In the genomic region with DNA sequence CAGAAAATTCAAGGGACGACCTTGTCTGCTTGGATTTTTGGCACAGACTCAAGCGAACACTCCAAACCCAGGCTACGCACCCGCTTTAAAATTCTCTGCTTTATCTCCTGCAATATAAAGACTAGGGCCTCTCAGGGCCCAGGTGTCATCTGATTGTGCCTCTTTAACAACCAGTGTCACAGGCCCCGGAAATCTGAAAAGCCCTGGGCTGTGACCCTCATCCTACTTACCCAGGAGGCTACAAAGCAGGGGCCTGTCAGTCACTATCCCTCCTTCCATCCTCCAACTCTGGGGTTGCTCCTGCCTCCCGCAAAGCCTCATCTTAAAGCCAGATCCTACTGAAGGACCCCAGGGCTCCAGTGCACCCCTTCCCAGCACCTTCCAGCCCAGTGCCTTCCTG, we compare ENCODE assay signal across 17 cellular contexts. TPM values are rescaled to one million over a fixed set of nuclear protein-coding genes. Genes with fewer than 3 reads are reported as not detected.
DNase-seq lines count a peak whose midpoint lies in the region; ATAC-seq and TF ChIP-seq lines count a peak whose summit lies in the region.
"Had no signal": no experiment of that assay in that cellular context is flagged by ENCODE, and none has a peak within 500 bp of the region (broad histone marks: within the 10 kb centered on the region; RNA-seq: fewer than 3 reads in every experiment).

No MANE protein-coding gene starts in this region.

- H3K27ac ChIP-seq in C4-2B = peak overlapping the region; percentile 82
- H3K27ac ChIP-seq in KOPT-K1 (ENCODE audit: low read depth, low read length, poor library complexity, severe bottlenecking) = peak overlapping the region; percentile 43
- H3K27ac ChIP-seq: Peyer's patch had no signal

- peaks cover 24% of the 10 kb centered on the region for H3K36me3 Mint-ChIP-seq in activated T-helper 1 cell treated with anti-CD3 and anti-CD28 coated beads, Interleukin-12 subunit alpha, Interleukin-12 subunit beta, Interleukin-2, Interleukin-4 antibody, amounts not matched to agents 30 ng/mL and 10 ng/mL and 1 ng/mL, durations not matched to agents 14 hours and 24 hours and 36 hours (ENCODE audit: low read depth)
- H3K36me3 Mint-ChIP-seq in naive B cell = peaks cover 0 to 6% of the 10 kb centered on the region in 2 donors

- H3K9me3 ChIP-seq in KOPT-K1 (ENCODE audit: insufficient read depth, low read length, poor library complexity, severe bottlenecking) = no peaks in the 10 kb centered on the region
- H3K9me3 ChIP-seq: HAP-1, MG63, Peyer's patch had no signal

- intact Hi-C loops in activated T-helper 1 cell treated with anti-CD3 and anti-CD28 coated beads, Interleukin-12 subunit alpha, Interleukin-12 subunit beta, Interleukin-2, Interleukin-4 antibody, amounts not matched to agents 30 ng/mL and 10 ng/mL and 1 ng/mL, durations not matched to agents 14 hours and 24 hours and 36 hours (cut with micrococcal nuclease) = no loop called here

- peaks cover 19% of the 10 kb centered on the region for H3K36me3 ChIP-seq in KOPT-K1 (ENCODE audit: insufficient read depth, low read length)
- H3K36me3 ChIP-seq: HAP-1, MG63, Peyer's patch had no signal

- H3K4me3 Mint-ChIP-seq in activated T-helper 1 cell treated with anti-CD3 and anti-CD28 coated beads, Interleukin-12 subunit alpha, Interleukin-12 subunit beta, Interleukin-2, Interleukin-4 antibody, amounts not matched to agents 30 ng/mL and 10 ng/mL and 1 ng/mL, durations not matched to agents 14 hours and 24 hours and 36 hours = no peak overlapping the region
- peak overlapping the region in 4 of 8 donors; percentile 9 to 64 (median 54) for H3K4me3 Mint-ChIP-seq in naive B cell

- H3K4me1 Mint-ChIP-seq in activated T-helper 1 cell treated with anti-CD3 and anti-CD28 coated beads, Interleukin-12 subunit alpha, Interleukin-12 subunit beta, Interleukin-2, Interleukin-4 antibody, amounts not matched to agents 30 ng/mL and 10 ng/mL and 1 ng/mL, durations not matched to agents 14 hours and 24 hours and 36 hours (ENCODE audit: low read depth) = peaks cover 84% of the 10 kb centered on the region
- peaks cover 64 to 95% (median 82%) of the 10 kb centered on the region in 3 donors for H3K4me1 Mint-ChIP-seq in naive B cell

- DNase-seq in activated T-helper 1 cell treated with anti-CD3 and anti-CD28 coated beads, Interleukin-12 subunit alpha, Interleukin-12 subunit beta, Interleukin-2, Interleukin-4 antibody, amounts not matched to agents 30 ng/mL and 10 ng/mL and 1 ng/mL, durations not matched to agents 14 hours and 24 hours and 36 hours (ENCODE audit: low spot score) = no peak
- no peak for DNase-seq in naive B cell
- no peak for DNase-seq in HK-2 (ENCODE audit: unreplicated experiment)
- DNase-seq: C1 segment of cervical spinal cord; effector CD4-positive, alpha-beta T cell; foreskin melanocyte; MG63; NCI-H2171 treated with DMSO at 0.1 percent for 48 hours; Peyer's patch; stimulated activated CD4-positive, alpha-beta T cell treated with anti-CD3 and anti-CD28 coated beads, Interleukin-2, amount 100 ng/mL, for 24 hours; stimulated activated naive CD4-positive, alpha-beta T cell had no signal

- TF ChIP-seq CTCF in C4-2B (conservative IDR thresholded peaks at IDR 0.05) = no peak

- no peaks in the 10 kb centered on the region for H3K9me3 Mint-ChIP-seq in activated T-helper 1 cell treated with anti-CD3 and anti-CD28 coated beads, Interleukin-12 subunit alpha, Interleukin-12 subunit beta, Interleukin-2, Interleukin-4 antibody, amounts not matched to agents 30 ng/mL and 10 ng/mL and 1 ng/mL, durations not matched to agents 14 hours and 24 hours and 36 hours
- no peaks in the 10 kb centered on the region for H3K9me3 Mint-ChIP-seq in naive B cell

- no peaks in the 10 kb centered on the region for H3K27me3 Mint-ChIP-seq in activated T-helper 1 cell treated with anti-CD3 and anti-CD28 coated beads, Interleukin-12 subunit alpha, Interleukin-12 subunit beta, Interleukin-2, Interleukin-4 antibody, amounts not matched to agents 30 ng/mL and 10 ng/mL and 1 ng/mL, durations not matched to agents 14 hours and 24 hours and 36 hours (ENCODE audit: insufficient read depth)
- no peaks in the 10 kb centered on the region for H3K27me3 Mint-ChIP-seq in naive B cell

- H3K27ac Mint-ChIP-seq in activated T-helper 1 cell treated with anti-CD3 and anti-CD28 coated beads, Interleukin-12 subunit alpha, Interleukin-12 subunit beta, Interleukin-2, Interleukin-4 antibody, amounts not matched to agents 30 ng/mL and 10 ng/mL and 1 ng/mL, durations not matched to agents 14 hours and 24 hours and 36 hours = peak overlapping the region; percentile 73
- peak overlapping the region in 5 of 6 donors; percentile 10 to 82 (median 74) for H3K27ac Mint-ChIP-seq in naive B cell

- no peak for ATAC-seq in naive B cell (ENCODE audit: low read depth in 2 of 2)
- no peak for ATAC-seq in HG02763 (IDR thresholded peaks at IDR 0.05; ENCODE audit: unreplicated experiment)
- no peak for ATAC-seq in HG03342 (IDR thresholded peaks at IDR 0.05; ENCODE audit: unreplicated experiment)
- ATAC-seq in GM21619 (IDR thresholded peaks at IDR 0.05; ENCODE audit: unreplicated experiment) = no peak

RNA-seq across cellular contexts. Expression of gene CCDC88C, which starts 34.9 kb away (rescaled TPM):
- total RNA-seq in activated T-helper 1 cell treated with anti-CD3 and anti-CD28 coated beads, Interleukin-12 subunit alpha, Interleukin-12 subunit beta, Interleukin-2, Interleukin-4 antibody, amounts not matched to agents 30 ng/mL and 10 ng/mL and 1 ng/mL, durations not matched to agents 14 hours and 24 hours and 36 hours = 85.9 and 91.7 TPM in 2 replicates
- 10 to 100 TPM; 13.5 to 35.0 (median 15.8) TPM for polyA plus RNA-seq in naive B cell (ENCODE audit: low read depth in 6 of 6)
